ENCODE assay signal across 20 cellular contexts in the genomic region with DNA sequence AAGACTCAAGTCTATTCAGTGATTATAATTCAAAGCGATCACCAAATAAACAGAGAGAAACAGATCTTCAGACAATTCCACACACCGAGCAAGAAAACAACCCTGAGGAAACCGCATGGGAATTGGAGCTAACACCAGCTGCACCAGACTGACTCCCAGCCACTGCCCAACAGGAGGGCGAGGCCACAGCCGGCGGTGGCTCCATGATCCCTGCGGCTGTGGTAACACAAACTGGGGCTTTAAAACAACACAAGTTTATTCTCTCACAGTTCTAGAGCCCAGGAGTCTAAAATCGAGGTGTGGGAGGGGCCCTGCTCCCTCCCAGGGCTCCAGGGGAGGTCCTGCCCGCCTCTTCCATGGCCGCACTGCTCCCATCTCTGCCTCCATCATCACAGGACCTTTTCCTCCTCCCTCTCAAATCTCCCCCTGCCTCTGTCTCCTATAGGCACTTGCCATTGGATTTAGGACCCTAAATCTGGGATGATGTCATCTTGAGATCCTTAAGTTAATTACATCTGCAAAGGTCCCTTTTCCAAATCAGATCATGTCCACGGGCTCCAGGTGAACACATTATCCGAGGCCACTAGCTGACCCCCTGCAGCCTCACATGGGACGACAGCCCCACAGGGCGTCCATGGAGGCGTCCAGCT. TPM values are rescaled to one million over a fixed set of nuclear protein-coding genes. Genes with fewer than 3 reads are reported as not detected.
"Had no signal": no experiment of that assay in that cellular context is flagged by ENCODE, and none has a peak within 500 bp of the region (broad histone marks: within the 10 kb centered on the region; RNA-seq: fewer than 3 reads in every experiment).

No MANE protein-coding gene starts in this region.

- H3K36me3 ChIP-seq: colonic mucosa, uterus had no signal

- DNase-seq: activated CD4-positive, alpha-beta memory T cell treated with anti-CD3 and anti-CD28 coated beads for 36 hours; activated CD4-positive, alpha-beta T cell treated with anti-CD3 and anti-CD28 coated beads for 36 hours; activated gamma-delta T cell treated with Interleukin-2 at 50 U/mL for 16 hours; activated T-cell treated with anti-CD3 and anti-CD28 coated beads for 4 hours; amygdala; body of pancreas; central memory CD4-positive, alpha-beta T cell; colonic mucosa; erythroblast; foreskin melanocyte; head of caudate nucleus; left lung; mammary epithelial cell; naive thymus-derived CD4-positive, alpha-beta T cell; retina; uterus had no signal

- H3K27ac ChIP-seq: body of pancreas, colonic mucosa, left lung, tibial nerve, uterus had no signal

- H3K4me3 ChIP-seq: body of pancreas, colonic mucosa, left lung, tibial nerve, uterus had no signal

- H3K4me1 ChIP-seq: colonic mucosa, left lung, tibial nerve, uterus had no signal

- H3K27me3 ChIP-seq: body of pancreas, colonic mucosa, left lung, tibial nerve, uterus had no signal

- H3K9me3 ChIP-seq: body of pancreas, colonic mucosa, left lung, tibial nerve, uterus had no signal

RNA-seq across cellular contexts. Expression of a gene that starts 36.8 kb away (rescaled TPM):
- total RNA-seq: activated CD4-positive, alpha-beta memory T cell treated with anti-CD3 and anti-CD28 coated beads for 36 hours; activated CD4-positive, alpha-beta T cell treated with anti-CD3 and anti-CD28 coated beads for 36 hours; activated T-helper 1 cell treated with anti-CD3 and anti-CD28 coated beads, Interleukin-12 subunit alpha, Interleukin-12 subunit beta, Interleukin-2, Interleukin-4 antibody, amounts not matched to agents 30 ng/mL and 10 ng/mL and 1 ng/mL, durations not matched to agents 14 hours and 24 hours and 36 hours; body of pancreas; colonic mucosa; kidney epithelial cell; left lung; mammary epithelial cell; naive thymus-derived CD4-positive, alpha-beta T cell; posterior vena cava; uterus had no signal
- polyA plus RNA-seq: mammary epithelial cell; naive thymus-derived CD4-positive, alpha-beta T cell had no signal

RNA-seq across cellular contexts. Expression of a gene that starts 49.4 kb away (rescaled TPM):
- total RNA-seq: activated CD4-positive, alpha-beta memory T cell treated with anti-CD3 and anti-CD28 coated beads for 36 hours; activated CD4-positive, alpha-beta T cell treated with anti-CD3 and anti-CD28 coated beads for 36 hours; body of pancreas; colonic mucosa; kidney epithelial cell; left lung; mammary epithelial cell; naive thymus-derived CD4-positive, alpha-beta T cell; posterior vena cava; tibial nerve; uterus had no signal
- polyA plus RNA-seq: mammary epithelial cell; naive thymus-derived CD4-positive, alpha-beta T cell had no signal
